ENCODE assay signal across 8 cellular contexts in genomic region chr12:94875525-94875924, GRCh38.
DNase-seq lines count a peak whose midpoint lies in the region; ATAC-seq, FAIRE-seq and TF ChIP-seq lines count a peak whose summit lies in the region.

No MANE protein-coding gene starts in this region.

- H3K4me3 ChIP-seq in HFF-Myc (replicated peaks; ENCODE audit: low read depth, low read length) (no peak overlapping the region), NB4 (ENCODE audit: low read depth, low read length) (no peak overlapping the region), HepG2 (replicated peaks in 1 of 3; ENCODE audit: insufficient read depth in 1 of 3, low read depth in 2 of 3, low read length in 3 of 3) (no peak overlapping the region), mesenchymal stem cell (ENCODE audit: insufficient read depth in 1 of 2, low read depth in 1 of 2, low read length in 2 of 2) (no peak overlapping the region)

- H3K36me3 ChIP-seq in HepG2 (replicated peaks in 1 of 2; ENCODE audit: control insufficient read depth in 1 of 2, insufficient read depth in 2 of 2, low read length in 2 of 2), result no peaks in the 10 kb centered on the region
- H3K36me3 ChIP-seq in mesenchymal stem cell (ENCODE audit: control insufficient read depth in 1 of 2, insufficient read depth in 2 of 2, low read depth in 1 of 2, low read length in 2 of 2), result no peaks in the 10 kb centered on the region

- no peak overlapping the region for H2BK15ac ChIP-seq in mesenchymal stem cell (ENCODE audit: low read depth, poor library complexity, severe bottlenecking)

- intact Hi-C loops in HepG2 (cut with micrococcal nuclease; ENCODE audit: unreplicated experiment), result loop anchor here (5.0 kb wide), 1 partner anchor 107 kb away; no protein-coding TSS in a partner anchor

- TF ChIP-seq EP300 in HepG2 (IDR thresholded peaks at IDR 0.05; ENCODE audit: low read depth in 2 of 2, low read length in 2 of 2), result no peak
- TF ChIP-seq EP300 in HepG2 (CRISPR knock-in tag; IDR thresholded peaks at IDR 0.05; ENCODE audit: borderline replicate concordance), result no peak

- H4K8ac ChIP-seq in mesenchymal stem cell (ENCODE audit: low read length), result no peak overlapping the region

- BruUV-seq in HepG2 (replicated peaks; lab: Mats Ljungman, UMichigan), result no TSS peak

- H3K9me3 Mint-ChIP-seq in activated naive CD4-positive, alpha-beta T cell treated with anti-CD3 and anti-CD28 coated beads, Interleukin-2, amount 50 U/mL, for 72 hours, result peaks cover 0 to 4% of the 10 kb centered on the region in 2 donors
- H3K9me3 Mint-ChIP-seq in activated naive CD4-positive, alpha-beta T cell treated with anti-CD3 and anti-CD28 coated beads, Interleukin-2, amount 10 ng/mL, durations not matched to agents 7 days and 5 days, result peaks cover 2% of the 10 kb centered on the region
- no peaks in the 10 kb centered on the region for H3K9me3 Mint-ChIP-seq in activated CD8-positive, alpha-beta T cell treated with anti-CD3 and anti-CD28 coated beads, Interleukin-2, amount 10 ng/mL, durations not matched to agents 7 days and 5 days (ENCODE audit: insufficient read depth)

- H3K4me1 Mint-ChIP-seq in activated naive CD4-positive, alpha-beta T cell treated with anti-CD3 and anti-CD28 coated beads, Interleukin-2, amount 10 ng/mL, durations not matched to agents 7 days and 5 days, result peaks cover 14% of the 10 kb centered on the region
- peaks cover 11% of the 10 kb centered on the region for H3K4me1 Mint-ChIP-seq in activated CD8-positive, alpha-beta T cell treated with anti-CD3 and anti-CD28 coated beads, Interleukin-2, amount 10 ng/mL, durations not matched to agents 7 days and 5 days (ENCODE audit: low read depth)

- POLR2A ChIA-PET in activated CD8-positive, alpha-beta T cell treated with anti-CD3 and anti-CD28 coated beads, Interleukin-2, amount 10 ng/mL, durations not matched to agents 7 days and 5 days (lab: Charles Lee), result no interaction called here
- POLR2A ChIA-PET in HepG2 (lab: Yijun Ruan, JAX), result no interaction called here

- H2AFZ ChIP-seq in HepG2 (ENCODE audit: low read length), result no peak overlapping the region
- no peak overlapping the region for H2AFZ ChIP-seq in mesenchymal stem cell (ENCODE audit: low read depth, low read length)

- no peaks in the 10 kb centered on the region for H3K9me3 ChIP-seq in HepG2 (ENCODE audit: low read length)
- H3K9me3 ChIP-seq in mesenchymal stem cell (ENCODE audit: control insufficient read depth, low read length), result no peaks in the 10 kb centered on the region

- no peak overlapping the region for H3K18ac ChIP-seq in mesenchymal stem cell (ENCODE audit: low read depth in 1 of 2, low read length in 2 of 2)

- FAIRE-seq in HepG2 (lab: Jason Lieb, UNC), result peak; percentile 48

- peaks cover 70% of the 10 kb centered on the region for H3K27me3 Mint-ChIP-seq in activated naive CD4-positive, alpha-beta T cell treated with anti-CD3 and anti-CD28 coated beads, Interleukin-2, amount 10 ng/mL, durations not matched to agents 7 days and 5 days
- peaks cover 50% of the 10 kb centered on the region for H3K27me3 Mint-ChIP-seq in activated CD8-positive, alpha-beta T cell treated with anti-CD3 and anti-CD28 coated beads, Interleukin-2, amount 10 ng/mL, durations not matched to agents 7 days and 5 days (ENCODE audit: low read depth)

- no peak for DNase-seq in activated naive CD4-positive, alpha-beta T cell treated with anti-CD3 and anti-CD28 coated beads, Interleukin-2, amount 50 U/mL, for 72 hours (ENCODE audit: low spot score in 2 of 2)
- no peak for DNase-seq in activated naive CD4-positive, alpha-beta T cell treated with anti-CD3 and anti-CD28 coated beads, Interleukin-2, amount 10 ng/mL, durations not matched to agents 7 days and 5 days
- DNase-seq in HFF-Myc (ENCODE audit: extremely low read depth, low read depth) (peak; percentile 2), NB4 (ENCODE audit: low read depth) (peak; percentile 70), HepG2 (ENCODE audit: low spot score) (peak; percentile 21), SKM-1 (lab: John Stamatoyannopoulos, UW; ENCODE audit: unreplicated experiment) (no peak), mesenchymal stem cell (no peak)
- peak; percentile 29 for DNase-seq in activated CD8-positive, alpha-beta T cell treated with anti-CD3 and anti-CD28 coated beads, Interleukin-2, amount 10 ng/mL, durations not matched to agents 7 days and 5 days

- no peak overlapping the region for H3K4me2 ChIP-seq in HepG2 (ENCODE audit: low read depth, low read length)
- H3K4me2 ChIP-seq in mesenchymal stem cell (ENCODE audit: low read length, poor library complexity, severe bottlenecking), result no peak overlapping the region

- no peak overlapping the region for H3K4ac ChIP-seq in mesenchymal stem cell (ENCODE audit: low read depth in 1 of 2, low read length in 2 of 2)

- no peaks in the 10 kb centered on the region; the same call in 1 of the 2 replicates for H4K20me1 ChIP-seq in HepG2 (ENCODE audit: insufficient read depth, low read length)

- H2AK5ac ChIP-seq in mesenchymal stem cell (ENCODE audit: low read length, severe bottlenecking), result no peak overlapping the region

- H3K79me1 ChIP-seq in mesenchymal stem cell (replicated peaks; ENCODE audit: low read length, poor library complexity, severe bottlenecking), result no peaks in the 10 kb centered on the region

- WGBS in HepG2 (ENCODE audit: low lambda C conversion rate), result 2% methylated on average over 5 of the region's 5 CpGs
- WGBS in mesenchymal stem cell, result 37% methylated on average over 3 of the region's 5 CpGs

- no peaks in the 10 kb centered on the region for H3K79me2 ChIP-seq in HepG2 (ENCODE audit: insufficient read depth, low read length)

- no peak overlapping the region for H3K27ac Mint-ChIP-seq in activated naive CD4-positive, alpha-beta T cell treated with anti-CD3 and anti-CD28 coated beads, Interleukin-2, amount 50 U/mL, for 72 hours
- H3K27ac Mint-ChIP-seq in activated naive CD4-positive, alpha-beta T cell treated with anti-CD3 and anti-CD28 coated beads, Interleukin-2, amount 10 ng/mL, durations not matched to agents 7 days and 5 days, result no peak overlapping the region
- no peak overlapping the region for H3K27ac Mint-ChIP-seq in activated CD8-positive, alpha-beta T cell treated with anti-CD3 and anti-CD28 coated beads, Interleukin-2, amount 10 ng/mL, durations not matched to agents 7 days and 5 days

- peaks cover 7 to 14% of the 10 kb centered on the region in 2 donors for H3K36me3 Mint-ChIP-seq in activated naive CD4-positive, alpha-beta T cell treated with anti-CD3 and anti-CD28 coated beads, Interleukin-2, amount 50 U/mL, for 72 hours
- no peaks in the 10 kb centered on the region for H3K36me3 Mint-ChIP-seq in activated naive CD4-positive, alpha-beta T cell treated with anti-CD3 and anti-CD28 coated beads, Interleukin-2, amount 10 ng/mL, durations not matched to agents 7 days and 5 days
- no peaks in the 10 kb centered on the region for H3K36me3 Mint-ChIP-seq in activated CD8-positive, alpha-beta T cell treated with anti-CD3 and anti-CD28 coated beads, Interleukin-2, amount 10 ng/mL, durations not matched to agents 7 days and 5 days (ENCODE audit: low read depth)

- H3K4me3 Mint-ChIP-seq in activated naive CD4-positive, alpha-beta T cell treated with anti-CD3 and anti-CD28 coated beads, Interleukin-2, amount 10 ng/mL, durations not matched to agents 7 days and 5 days, result no peak overlapping the region
- no peak overlapping the region for H3K4me3 Mint-ChIP-seq in activated CD8-positive, alpha-beta T cell treated with anti-CD3 and anti-CD28 coated beads, Interleukin-2, amount 10 ng/mL, durations not matched to agents 7 days and 5 days

- CTCF ChIA-PET in activated naive CD4-positive, alpha-beta T cell treated with anti-CD3 and anti-CD28 coated beads, Interleukin-2, amount 10 ng/mL, durations not matched to agents 7 days and 5 days (lab: Charles Lee), result interaction anchor here (0.6 to 1.5 kb wide), 5 partner anchors 45 to 273 kb away, joined by 3 to 4 read pairs (median 3); no protein-coding TSS in a partner anchor
- CTCF ChIA-PET in activated CD8-positive, alpha-beta T cell treated with anti-CD3 and anti-CD28 coated beads, Interleukin-2, amount 10 ng/mL, durations not matched to agents 7 days and 5 days (lab: Charles Lee), result interaction anchor here (1.1 to 1.3 kb wide), 6 partner anchors 58 to 335 kb away, joined by 3 to 4 read pairs (median 3); no protein-coding TSS in a partner anchor
- CTCF ChIA-PET in HepG2 (lab: Yijun Ruan, JAX; ENCODE audit: low intra/inter-chr PET ratio, low total read pairs), result no interaction called here

- no peak overlapping the region for H2BK5ac ChIP-seq in mesenchymal stem cell (ENCODE audit: low read depth, low read length, poor library complexity, severe bottlenecking)

- H3K27me3 ChIP-seq in HepG2 (ENCODE audit: control insufficient read depth in 1 of 2, insufficient read depth in 2 of 2, low read length in 2 of 2), result peaks cover 3 to 43% of the 10 kb centered on the region in 2 experiments
- peaks cover 57 to 71% of the 10 kb centered on the region in 2 experiments for H3K27me3 ChIP-seq in mesenchymal stem cell (ENCODE audit: control insufficient read depth in 1 of 2, insufficient read depth in 1 of 2, low read length in 2 of 2)

- no peak overlapping the region for H3K23ac ChIP-seq in mesenchymal stem cell (ENCODE audit: low read length in 2 of 2)

- no peaks in the 10 kb centered on the region for H3K4me1 ChIP-seq in HepG2 (ENCODE audit: insufficient read depth, low read length)
- H3K4me1 ChIP-seq in mesenchymal stem cell (ENCODE audit: control insufficient read depth, insufficient read depth, low read depth, low read length), result peaks cover 18% of the 10 kb centered on the region

- no peak overlapping the region for H2BK120ac ChIP-seq in mesenchymal stem cell (ENCODE audit: low read depth, low read length)

- in situ Hi-C loops in HepG2 (cut with HindIII; ENCODE audit: extremely low pct_ligation_motif_present, low pct_unique_long_range_greater_than_20kb), result no loop called here

- peak; percentile 53 to 80 for ATAC-seq in activated naive CD4-positive, alpha-beta T cell treated with anti-CD3 and anti-CD28 coated beads, Interleukin-2, amount 50 U/mL, for 72 hours
- ATAC-seq in activated CD8-positive, alpha-beta T cell treated with anti-CD3 and anti-CD28 coated beads, Interleukin-2, amount 10 ng/mL, durations not matched to agents 7 days and 5 days, result peak; percentile 33
- peak; percentile 75 for ATAC-seq in HepG2

- TF ChIP-seq POLR2A in NB4 (IDR thresholded peaks at IDR 0.05; ENCODE audit: extremely low read depth, insufficient read length), result no peak
- no peak for TF ChIP-seq POLR2A in HepG2 (IDR thresholded peaks at IDR 0.05; ENCODE audit: insufficient read depth in 1 of 2, low read depth in 2 of 2, low read length in 2 of 2)

- no peak for TF ChIP-seq CTCF in HFF-Myc (IDR thresholded peaks at IDR 0.05; ENCODE audit: low read depth, low read length, missing control alignments)
- no peak for TF ChIP-seq CTCF in NB4 (IDR thresholded peaks at IDR 0.05; ENCODE audit: low read depth, low read length)
- peak; percentile 58 for TF ChIP-seq CTCF in HepG2 (CRISPR knock-in tag; IDR thresholded peaks at IDR 0.05)

- H3K9ac ChIP-seq in HepG2 (ENCODE audit: insufficient read depth, low read depth, low read length) (no peak overlapping the region), mesenchymal stem cell (ENCODE audit: low read length) (no peak overlapping the region)

- H2BK12ac ChIP-seq in mesenchymal stem cell (ENCODE audit: low read length in 2 of 2), result no peak overlapping the region

- H3K27ac ChIP-seq in HepG2 (ENCODE audit: extremely low read length, insufficient read depth, low read length) (no peak overlapping the region), mesenchymal stem cell (ENCODE audit: low read length, poor library complexity, severe bottlenecking) (no peak overlapping the region)

- TF ChIP-seq RAD21 in HepG2 (CRISPR knock-in tag; IDR thresholded peaks at IDR 0.05), result no peak

- no peak overlapping the region for H3K14ac ChIP-seq in mesenchymal stem cell (ENCODE audit: low read length in 2 of 2)

- no peak overlapping the region for H4K91ac ChIP-seq in mesenchymal stem cell (ENCODE audit: low read length)

Comparison
In these comparisons a context has a peak if more than half of its experiments do, and no peak if none do; other contexts are left out.
1. DNase-seq: peak in HFF-Myc (single experiment), NB4 (single experiment), activated CD8-positive, alpha-beta T cell treated with anti-CD3 and anti-CD28 coated beads, Interleukin-2, amount 10 ng/mL, durations not matched to agents 7 days and 5 days (single experiment) and HepG2 (single experiment); none in activated naive CD4-positive, alpha-beta T cell treated with anti-CD3 and anti-CD28 coated beads, Interleukin-2, amount 50 U/mL, for 72 hours (0 of 2), activated naive CD4-positive, alpha-beta T cell treated with anti-CD3 and anti-CD28 coated beads, Interleukin-2, amount 10 ng/mL, durations not matched to agents 7 days and 5 days (single experiment), SKM-1 (single experiment) and mesenchymal stem cell (single experiment).
2. Peak in every context shown above with its lines, with median percentiles within 50 percentile points of each other: ATAC-seq.